Comparison of ENCODE assay signal across 2 cellular contexts in the genomic region with DNA sequence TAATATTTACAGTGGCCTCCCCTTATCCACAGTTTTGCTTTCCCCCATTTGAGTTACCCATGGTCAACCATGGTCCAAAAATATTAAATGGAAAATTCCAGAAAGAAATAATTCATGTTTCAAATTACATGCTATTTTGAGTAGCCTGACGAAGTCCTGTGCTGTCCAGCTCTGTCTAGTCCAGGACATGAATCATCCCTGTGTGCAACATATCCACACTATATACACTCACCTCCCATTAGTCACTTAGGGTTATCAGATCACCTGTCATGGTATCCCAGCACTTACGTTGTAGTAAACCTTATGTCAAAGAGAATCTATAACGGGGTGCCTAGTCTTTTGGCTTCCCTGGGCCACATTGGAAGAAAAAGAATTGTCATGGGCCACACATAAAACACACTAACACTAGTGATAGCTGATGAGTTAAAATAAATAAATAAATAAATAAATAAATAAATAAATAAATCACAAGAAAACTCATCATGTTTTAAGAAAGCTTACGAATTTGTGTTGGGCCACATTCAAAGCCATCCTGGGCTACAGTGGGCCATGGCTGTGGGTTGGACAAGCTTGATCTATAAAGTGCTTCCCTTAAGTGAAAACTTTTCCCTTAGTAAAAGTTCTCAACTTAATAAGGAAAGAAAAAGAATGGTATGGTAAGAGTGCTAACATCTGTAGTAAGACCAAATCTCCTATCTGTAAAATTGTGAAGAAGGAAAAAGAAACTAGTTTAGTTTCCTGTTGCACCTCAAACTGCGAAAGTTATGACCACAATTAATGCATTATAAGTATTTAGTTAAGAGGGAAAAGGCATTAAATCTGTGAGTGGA.
TF ChIP-seq lines count a peak whose summit lies in the region.

No MANE protein-coding gene starts in this region.

TF ChIP-seq in HEK293, 187 proteins besides CTCF, POLR2A, EP300 and RAD21 (continues in another document):
- TF ChIP-seq, protein P1, sequence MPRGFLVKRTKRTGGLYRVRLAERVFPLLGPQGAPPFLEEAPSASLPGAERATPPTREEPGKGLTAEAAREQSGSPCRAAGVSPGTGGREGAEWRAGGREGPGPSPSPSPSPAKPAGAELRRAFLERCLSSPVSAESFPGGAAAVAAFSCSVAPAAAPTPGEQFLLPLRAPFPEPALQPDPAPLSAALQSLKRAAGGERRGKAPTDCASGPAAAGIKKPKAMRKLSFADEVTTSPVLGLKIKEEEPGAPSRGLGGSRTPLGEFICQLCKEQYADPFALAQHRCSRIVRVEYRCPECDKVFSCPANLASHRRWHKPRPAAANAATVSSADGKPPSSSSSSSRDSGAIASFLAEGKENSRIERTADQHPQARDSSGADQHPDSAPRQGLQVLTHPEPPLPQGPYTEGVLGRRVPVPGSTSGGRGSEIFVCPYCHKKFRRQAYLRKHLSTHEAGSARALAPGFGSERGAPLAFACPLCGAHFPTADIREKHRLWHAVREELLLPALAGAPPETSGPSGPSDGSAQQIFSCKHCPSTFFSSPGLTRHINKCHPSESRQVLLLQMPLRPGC (tag by site-specific recombination; IDR thresholded peaks at IDR 0.05), result no peak
- TF ChIP-seq ZNF140 (tag by site-specific recombination; IDR thresholded peaks at IDR 0.05), result peak; percentile 72; the same call in 1 of the 2 replicates
- peak; percentile 82 for TF ChIP-seq ZNF518A (tag by site-specific recombination; conservative IDR thresholded peaks at IDR 0.05; ENCODE audit: low read depth)
- 0 out of 2 replicates have a peak, but pooled peaks have one; percentile 18 for TF ChIP-seq ZNF354C (tag by site-specific recombination; IDR thresholded peaks at IDR 0.05; ENCODE audit: borderline replicate concordance, low read depth)
- no peak for TF ChIP-seq ZNF510 (tag by site-specific recombination; IDR thresholded peaks at IDR 0.05; ENCODE audit: insufficient replicate concordance)
- TF ChIP-seq ZBTB21 (tag by site-specific recombination; IDR thresholded peaks at IDR 0.05), result 0 out of 2 replicates have a peak, but pooled peaks have one; percentile 27
- 0 out of 2 replicates have a peak, but pooled peaks have one; percentile 68 for TF ChIP-seq ZNF19 (tag by site-specific recombination; IDR thresholded peaks at IDR 0.05; ENCODE audit: low read depth)
- TF ChIP-seq, protein P2, sequence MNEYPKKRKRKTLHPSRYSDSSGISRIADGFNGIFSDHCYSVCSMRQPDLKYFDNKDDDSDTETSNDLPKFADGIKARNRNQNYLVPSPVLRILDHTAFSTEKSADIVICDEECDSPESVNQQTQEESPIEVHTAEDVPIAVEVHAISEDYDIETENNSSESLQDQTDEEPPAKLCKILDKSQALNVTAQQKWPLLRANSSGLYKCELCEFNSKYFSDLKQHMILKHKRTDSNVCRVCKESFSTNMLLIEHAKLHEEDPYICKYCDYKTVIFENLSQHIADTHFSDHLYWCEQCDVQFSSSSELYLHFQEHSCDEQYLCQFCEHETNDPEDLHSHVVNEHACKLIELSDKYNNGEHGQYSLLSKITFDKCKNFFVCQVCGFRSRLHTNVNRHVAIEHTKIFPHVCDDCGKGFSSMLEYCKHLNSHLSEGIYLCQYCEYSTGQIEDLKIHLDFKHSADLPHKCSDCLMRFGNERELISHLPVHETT (tag by site-specific recombination; IDR thresholded peaks at IDR 0.05), result 0 out of 2 replicates have a peak, but pooled peaks have one; percentile 45
- 0 out of 2 replicates have a peak, but pooled peaks have one; percentile 34 for TF ChIP-seq ZXDB (tag by site-specific recombination; IDR thresholded peaks at IDR 0.05)
- 0 out of 2 replicates have a peak, but pooled peaks have one; percentile 39 for TF ChIP-seq ZNF202 (tag by site-specific recombination; IDR thresholded peaks at IDR 0.05; ENCODE audit: borderline replicate concordance)
- peak; percentile 76 for TF ChIP-seq ZNF555 (tag by site-specific recombination; conservative IDR thresholded peaks at IDR 0.05)
- TF ChIP-seq ZNF426 (tag by site-specific recombination; IDR thresholded peaks at IDR 0.05), result peak; percentile 81
- peak; percentile 56; the same call in 1 of the 2 replicates for TF ChIP-seq ZNF433 (tag by site-specific recombination; IDR thresholded peaks at IDR 0.05; ENCODE audit: low read depth)
- peak; percentile 63 for TF ChIP-seq ZNF623 (tag by site-specific recombination; IDR thresholded peaks at IDR 0.05)
- peak; percentile 62; the same call in 1 of the 2 replicates for TF ChIP-seq ZNF266 (tag by site-specific recombination; IDR thresholded peaks at IDR 0.05; ENCODE audit: low read depth)
- TF ChIP-seq ZNF664 (tag by site-specific recombination; IDR thresholded peaks at IDR 0.05), result peak; percentile 50; the same call in 1 of the 2 replicates
- no peak for TF ChIP-seq ZNF350 (tag by site-specific recombination; IDR thresholded peaks at IDR 0.05)
- no peak for TF ChIP-seq ZNF423 (tag by site-specific recombination; IDR thresholded peaks at IDR 0.05)
- peak; percentile 12; the same call in 1 of the 2 replicates for TF ChIP-seq GLI2 (tag by site-specific recombination; IDR thresholded peaks at IDR 0.05; ENCODE audit: borderline replicate concordance, low read depth)
- TF ChIP-seq ZNF791 (tag by site-specific recombination; IDR thresholded peaks at IDR 0.05), result 0 out of 2 replicates have a peak, but pooled peaks have one; percentile 58

TF ChIP-seq in GM12878, 131 proteins besides CTCF, POLR2A, EP300 and RAD21:
- TF ChIP-seq, protein P3, sequence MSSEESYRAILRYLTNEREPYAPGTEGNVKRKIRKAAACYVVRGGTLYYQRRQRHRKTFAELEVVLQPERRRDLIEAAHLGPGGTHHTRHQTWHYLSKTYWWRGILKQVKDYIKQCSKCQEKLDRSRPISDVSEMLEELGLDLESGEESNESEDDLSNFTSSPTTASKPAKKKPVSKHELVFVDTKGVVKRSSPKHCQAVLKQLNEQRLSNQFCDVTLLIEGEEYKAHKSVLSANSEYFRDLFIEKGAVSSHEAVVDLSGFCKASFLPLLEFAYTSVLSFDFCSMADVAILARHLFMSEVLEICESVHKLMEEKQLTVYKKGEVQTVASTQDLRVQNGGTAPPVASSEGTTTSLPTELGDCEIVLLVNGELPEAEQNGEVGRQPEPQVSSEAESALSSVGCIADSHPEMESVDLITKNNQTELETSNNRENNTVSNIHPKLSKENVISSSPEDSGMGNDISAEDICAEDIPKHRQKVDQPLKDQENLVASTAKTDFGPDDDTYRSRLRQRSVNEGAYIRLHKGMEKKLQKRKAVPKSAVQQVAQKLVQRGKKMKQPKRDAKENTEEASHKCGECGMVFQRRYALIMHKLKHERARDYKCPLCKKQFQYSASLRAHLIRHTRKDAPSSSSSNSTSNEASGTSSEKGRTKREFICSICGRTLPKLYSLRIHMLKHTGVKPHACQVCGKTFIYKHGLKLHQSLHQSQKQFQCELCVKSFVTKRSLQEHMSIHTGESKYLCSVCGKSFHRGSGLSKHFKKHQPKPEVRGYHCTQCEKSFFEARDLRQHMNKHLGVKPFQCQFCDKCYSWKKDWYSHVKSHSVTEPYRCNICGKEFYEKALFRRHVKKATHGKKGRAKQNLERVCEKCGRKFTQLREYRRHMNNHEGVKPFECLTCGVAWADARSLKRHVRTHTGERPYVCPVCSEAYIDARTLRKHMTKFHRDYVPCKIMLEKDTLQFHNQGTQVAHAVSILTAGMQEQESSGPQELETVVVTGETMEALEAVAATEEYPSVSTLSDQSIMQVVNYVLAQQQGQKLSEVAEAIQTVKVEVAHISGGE (CRISPR knock-in tag; IDR thresholded peaks at IDR 0.05), result no peak
- no peak for TF ChIP-seq ATF7 (IDR thresholded peaks at IDR 0.05; ENCODE audit: low read depth)
- TF ChIP-seq ZNF207 (IDR thresholded peaks at IDR 0.05; ENCODE audit: borderline replicate concordance), result no peak
- no peak for TF ChIP-seq BCL3 (IDR thresholded peaks at IDR 0.05; ENCODE audit: borderline replicate concordance, insufficient read depth, low read depth, low read length, poor library complexity, severe bottlenecking)
- no peak for TF ChIP-seq SIN3A (IDR thresholded peaks at IDR 0.05; ENCODE audit: low read depth, low read length)
- no peak for TF ChIP-seq SRF (IDR thresholded peaks at IDR 0.05; ENCODE audit: low read depth in 2 of 2, low read length in 2 of 2)
- no peak for TF ChIP-seq MEF2A (IDR thresholded peaks at IDR 0.05; ENCODE audit: insufficient read depth, low read depth, low read length)
- no peak for TF ChIP-seq CBFB (IDR thresholded peaks at IDR 0.05; ENCODE audit: low read depth)
- no peak for TF ChIP-seq KLF5 (IDR thresholded peaks at IDR 0.05; ENCODE audit: partially characterized antibody)
- TF ChIP-seq RB1 (IDR thresholded peaks at IDR 0.05; ENCODE audit: borderline replicate concordance), result no peak
- TF ChIP-seq, protein P4, sequence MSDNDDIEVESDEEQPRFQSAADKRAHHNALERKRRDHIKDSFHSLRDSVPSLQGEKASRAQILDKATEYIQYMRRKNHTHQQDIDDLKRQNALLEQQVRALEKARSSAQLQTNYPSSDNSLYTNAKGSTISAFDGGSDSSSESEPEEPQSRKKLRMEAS (IDR thresholded peaks at IDR 0.05; ENCODE audit: low read depth, low read length), result no peak
- TF ChIP-seq ESRRA (IDR thresholded peaks at IDR 0.05; ENCODE audit: low read length), result no peak
- no peak for TF ChIP-seq NR2C2 (IDR thresholded peaks at IDR 0.05; ENCODE audit: borderline replicate concordance, control insufficient read depth, insufficient read length, low read depth)
- TF ChIP-seq JUND (IDR thresholded peaks at IDR 0.05; ENCODE audit: low read depth, low read length), result no peak
- no peak for TF ChIP-seq BCL11A (IDR thresholded peaks at IDR 0.05; ENCODE audit: low read depth, low read length)
- no peak for TF ChIP-seq RCOR1 (conservative IDR thresholded peaks at IDR 0.05; ENCODE audit: low read depth, low read length)
